Comparison of ENCODE assay signal across 14 cellular contexts in genomic region chr14:105005929-105006830, GRCh38. TPM values are rescaled to one million over a fixed set of nuclear protein-coding genes. Genes with fewer than 3 reads are reported as not detected.
DNase-seq lines count a peak whose midpoint lies in the region; ATAC-seq and TF ChIP-seq lines count a peak whose summit lies in the region.
"Had no signal": no experiment of that assay in that cellular context is flagged by ENCODE, and none has a peak within 500 bp of the region (broad histone marks: within the 10 kb centered on the region; RNA-seq: fewer than 3 reads in every experiment).

No MANE protein-coding gene starts in this region.

- POLR2A ChIA-PET in HEK293T (lab: Yijun Ruan, JAX) = interaction anchor here (1.0 to 3.9 kb wide), 2 partner anchors 12 to 13 kb away, joined by 3 to 29 read pairs; partner anchors contain the start of gene CDCA4

- H3K9me3 ChIP-seq in DND-41 (ENCODE audit: insufficient read depth, low read length, severe bottlenecking) = no peaks in the 10 kb centered on the region
- H3K9me3 ChIP-seq: thyroid gland had no signal

- no peak overlapping the region for H3K4me3 Mint-ChIP-seq in central memory CD8-positive, alpha-beta T cell
- H3K4me3 Mint-ChIP-seq: effector memory CD8-positive, alpha-beta T cell had no signal

- DNase-seq in DND-41 = no peak
- DNase-seq in H7 = peak; percentile 58
- no peak for DNase-seq in central memory CD8-positive, alpha-beta T cell (ENCODE audit: low spot score in 2 of 2)
- DNase-seq in posterior vena cava (ENCODE audit: low spot score) = peak; percentile 60
- DNase-seq in HEK293T (ENCODE audit: extremely low spot score) = no peak
- no peak for DNase-seq in stimulated activated CD4-positive, alpha-beta T cell treated with anti-CD3 and anti-CD28 coated beads, Interleukin-4, amount 100 ng/mL, for 1 hour
- DNase-seq: activated CD4-positive, alpha-beta T cell treated with anti-CD3 and anti-CD28 coated beads for 4 hours; activated CD8-positive, alpha-beta memory T cell treated with anti-CD3 and anti-CD28 coated beads, Interleukin-2, amount 50 U/mL, for 48 hours; effector memory CD8-positive, alpha-beta T cell; NCI-H1694; NCI-H82; nucleus accumbens; thyroid gland had no signal

- no peak overlapping the region for H2AFZ ChIP-seq in DND-41 (ENCODE audit: low read depth, low read length)

- peaks cover 23% of the 10 kb centered on the region for H3K36me3 Mint-ChIP-seq in central memory CD8-positive, alpha-beta T cell (ENCODE audit: insufficient read depth)

- no peaks in the 10 kb centered on the region for H3K9me3 Mint-ChIP-seq in central memory CD8-positive, alpha-beta T cell
- H3K9me3 Mint-ChIP-seq: effector memory CD8-positive, alpha-beta T cell had no signal

- CTCF ChIA-PET in HEK293T (lab: Yijun Ruan, JAX) = interaction anchor here (1.6 kb wide), 1 partner anchor 40 kb away, joined by 6 read pairs; no protein-coding TSS in a partner anchor

- no peaks in the 10 kb centered on the region for H3K27me3 Mint-ChIP-seq in central memory CD8-positive, alpha-beta T cell
- H3K27me3 Mint-ChIP-seq: effector memory CD8-positive, alpha-beta T cell had no signal

- H3K4me2 ChIP-seq in DND-41 (ENCODE audit: insufficient read depth, low read length) = no peak overlapping the region

- peaks cover 43% of the 10 kb centered on the region for H3K79me2 ChIP-seq in DND-41 (ENCODE audit: insufficient read depth, low read length)

- no peak overlapping the region for H3K9ac ChIP-seq in DND-41 (ENCODE audit: low read depth, low read length)

- ATAC-seq in DND-41 (ENCODE audit: insufficient read depth, low read depth) (peak; percentile 39), GM21825 (IDR thresholded peaks at IDR 0.05; ENCODE audit: unreplicated experiment) (no peak)
- no peak for ATAC-seq in central memory CD8-positive, alpha-beta T cell (replicated peaks; ENCODE audit: extremely low read depth, poor library complexity, severe bottlenecking)
- ATAC-seq: effector memory CD8-positive, alpha-beta T cell had no signal

- H3K4me1 ChIP-seq in DND-41 (ENCODE audit: insufficient read depth, low read length) = no peaks in the 10 kb centered on the region
- H3K4me1 ChIP-seq: thyroid gland had no signal

- H3K27ac ChIP-seq in DND-41 (ENCODE audit: low read length) = no peak overlapping the region
- H3K27ac ChIP-seq: thyroid gland had no signal

- H3K36me3 ChIP-seq in DND-41 (ENCODE audit: insufficient read depth, low read length) (peaks cover 55% of the 10 kb centered on the region), H7 (replicated peaks; ENCODE audit: control insufficient read depth, insufficient read depth, low read length) (peaks cover 12% of the 10 kb centered on the region)

- no peak for TF ChIP-seq CTCF in DND-41 (IDR thresholded peaks at IDR 0.05; ENCODE audit: borderline replicate concordance, extremely low read depth, low read length, poor library complexity, severe bottlenecking)

- no peaks in the 10 kb centered on the region for H3K4me1 Mint-ChIP-seq in central memory CD8-positive, alpha-beta T cell

- peaks cover 56% of the 10 kb centered on the region for H4K20me1 ChIP-seq in DND-41 (ENCODE audit: insufficient read depth, low read length)

- peak overlapping the region; percentile 53 for H3K27ac Mint-ChIP-seq in central memory CD8-positive, alpha-beta T cell (ENCODE audit: low read depth)
- H3K27ac Mint-ChIP-seq: effector memory CD8-positive, alpha-beta T cell had no signal

- intact Hi-C loops in posterior vena cava (cut with DNase I) = loop anchor here in 1 of 2 donors (2.0 kb wide), 1 partner anchor 13 kb away; no protein-coding TSS in a partner anchor

- no peak overlapping the region for H3K4me3 ChIP-seq in DND-41 (ENCODE audit: low read depth in 1 of 2, low read length in 2 of 2)
- no peak overlapping the region for H3K4me3 ChIP-seq in H7 (ENCODE audit: insufficient read depth, low read depth, low read length)
- H3K4me3 ChIP-seq: thyroid gland had no signal

- H3K27me3 ChIP-seq in DND-41 (ENCODE audit: insufficient read depth, low read length, poor library complexity) = no peaks in the 10 kb centered on the region
- no peaks in the 10 kb centered on the region for H3K27me3 ChIP-seq in H7 (ENCODE audit: control insufficient read depth, insufficient read depth, low read length)
- H3K27me3 ChIP-seq: thyroid gland had no signal

TF ChIP-seq in HEK293T, 16 proteins besides CTCF, POLR2A, EP300 and RAD21:
- no peak for TF ChIP-seq NFRKB (IDR thresholded peaks at IDR 0.05)
- no peak for TF ChIP-seq FOXM1 (IDR thresholded peaks at IDR 0.05; ENCODE audit: borderline replicate concordance)
- TF ChIP-seq SP1 (IDR thresholded peaks at IDR 0.05) = no peak
- TF ChIP-seq FOXK2 (IDR thresholded peaks at IDR 0.05) = no peak
- TF ChIP-seq L3MBTL2 (conservative IDR thresholded peaks at IDR 0.05) = no peak
- TF ChIP-seq CTBP1 (IDR thresholded peaks at IDR 0.05; ENCODE audit: borderline replicate concordance) = no peak
- no peak for TF ChIP-seq ARNT (IDR thresholded peaks at IDR 0.05)
- no peak for TF ChIP-seq BHLHE40 (IDR thresholded peaks at IDR 0.05; ENCODE audit: borderline replicate concordance)
- no peak for TF ChIP-seq SUZ12 (IDR thresholded peaks at IDR 0.05)

RNA-seq across cellular contexts. Expression of gene CDCA4, which starts 14.7 kb away (rescaled TPM):
- total RNA-seq in H7 (2014; rRNA removed; shearing (Covaris generic)) = 99.0 and 111 TPM in 2 replicates
- total RNA-seq in posterior vena cava = 1 to 10 TPM; 4.3 to 4.8 TPM

RNA-seq across cellular contexts. Expression of gene CLBA1, which starts 20.6 kb away (rescaled TPM):
- total RNA-seq in H7 (2014; rRNA removed; shearing (Covaris generic)) = 3.5 and 3.7 TPM in 2 replicates
- total RNA-seq in posterior vena cava = 1 to 10 TPM; 4.7 to 5.6 TPM

RNA-seq across cellular contexts. Expression of gene AHNAK2, which starts 28.0 kb away (rescaled TPM):
- 2.0 and 2.3 TPM in 2 replicates for total RNA-seq in H7 (2014; rRNA removed; shearing (Covaris generic))
- 100 to 1,000 TPM; 242 to 274 TPM for total RNA-seq in posterior vena cava

RNA-seq across cellular contexts. Expression of gene GPR132, which starts 59.0 kb away (rescaled TPM):
- total RNA-seq in H7 (2014; rRNA removed; shearing (Covaris generic)) = not detected in 2 replicates
- 1 to 10 TPM; 1.8 to 3.1 TPM for total RNA-seq in posterior vena cava

Comparison
In these comparisons a context has a peak if more than half of its experiments do, and no peak if none do; other contexts are left out.
1. DNase-seq: peak in H7 (single experiment) and posterior vena cava (single experiment); none in DND-41 (single experiment), central memory CD8-positive, alpha-beta T cell (0 of 2), HEK293T (single experiment) and stimulated activated CD4-positive, alpha-beta T cell treated with anti-CD3 and anti-CD28 coated beads, Interleukin-4, amount 100 ng/mL, for 1 hour (single experiment).
2. RNA of gene CDCA4, which starts 14.7 kb away (total RNA-seq): 99.0 to 111 TPM in H7; 4.3 to 4.8 TPM in posterior vena cava; every median in the first group is over 10 times any median in the second.
3. RNA of gene AHNAK2, which starts 28.0 kb away (total RNA-seq): 242 to 274 TPM in posterior vena cava; 2.0 to 2.3 TPM in H7; every median in the first group is over 10 times any median in the second.